ENCODE assay signal across 20 cellular contexts in the genomic region with DNA sequence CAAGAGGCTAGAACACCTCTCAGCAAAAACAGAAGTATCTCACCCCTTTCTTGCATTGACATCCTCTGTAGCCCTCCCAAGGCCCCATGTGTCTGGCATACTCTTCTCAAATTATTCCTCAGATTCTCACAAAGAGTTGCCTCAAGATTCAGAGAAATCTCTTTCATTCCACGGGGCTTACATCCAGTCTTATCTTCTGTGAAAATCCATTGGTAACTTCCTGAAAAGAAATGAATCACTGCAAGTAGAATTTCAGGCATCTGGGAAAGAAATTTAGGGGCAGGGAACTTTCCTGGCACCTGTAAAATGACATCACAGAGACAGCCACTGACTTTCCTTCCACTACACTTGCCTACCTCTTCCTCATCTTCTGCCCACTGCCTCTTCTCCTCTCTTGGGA.
"Had no signal": no experiment of that assay in that cellular context is flagged by ENCODE, and none has a peak within 500 bp of the region (broad histone marks: within the 10 kb centered on the region; RNA-seq: fewer than 3 reads in every experiment).

No MANE protein-coding gene starts in this region.

- ATAC-seq: heart left ventricle; left lobe of liver; mucosa of descending colon; naive thymus-derived CD8-positive, alpha-beta T cell; sciatic nerve; stimulated activated memory B cell treated with anti-CD40 and anti-IgM and Interleukin-4, amounts not matched to agents 10 μg/mL and 1 μg/mL and 100 μg/mL, for 72 hours had no signal

- H3K36me3 ChIP-seq: heart left ventricle, spleen, tibial artery, upper lobe of left lung, uterus had no signal

- DNase-seq: effector CD4-positive, alpha-beta T cell; endodermal cell; erythroblast; foreskin melanocyte; heart left ventricle; hippocampal formation; mammary epithelial cell; mucosa of descending colon; naive thymus-derived CD8-positive, alpha-beta T cell; posterior cingulate gyrus; spleen; stimulated activated CD4-positive, alpha-beta T cell treated with anti-CD3 and anti-CD28 coated beads, Interleukin-15, amount 100 ng/mL, for 24 hours; stimulated activated CD4-positive, alpha-beta T cell treated with anti-CD3 and anti-CD28 coated beads, Interleukin-1b, Interleukin-23, amount 100 ng/mL, for 48 hours; stimulated activated CD4-positive, alpha-beta T cell treated with anti-CD3 and anti-CD28 coated beads, Interleukin-4, amount 100 ng/mL, for 24 hours; tibial artery; upper lobe of left lung; uterus had no signal

- H3K9me3 ChIP-seq: heart left ventricle, mucosa of descending colon, spleen, tibial artery, upper lobe of left lung, uterus had no signal

- H3K27ac ChIP-seq: heart left ventricle, spleen, tibial artery, upper lobe of left lung, uterus had no signal

- H3K27me3 ChIP-seq: heart left ventricle, spleen, tibial artery, upper lobe of left lung, uterus had no signal

- H3K4me1 ChIP-seq: heart left ventricle, spleen, tibial artery, upper lobe of left lung, uterus had no signal

- H3K4me3 ChIP-seq: heart left ventricle, mucosa of descending colon, spleen, tibial artery, upper lobe of left lung, uterus had no signal
